10 cellular contexts compared by ENCODE assay signal in the genomic region with DNA sequence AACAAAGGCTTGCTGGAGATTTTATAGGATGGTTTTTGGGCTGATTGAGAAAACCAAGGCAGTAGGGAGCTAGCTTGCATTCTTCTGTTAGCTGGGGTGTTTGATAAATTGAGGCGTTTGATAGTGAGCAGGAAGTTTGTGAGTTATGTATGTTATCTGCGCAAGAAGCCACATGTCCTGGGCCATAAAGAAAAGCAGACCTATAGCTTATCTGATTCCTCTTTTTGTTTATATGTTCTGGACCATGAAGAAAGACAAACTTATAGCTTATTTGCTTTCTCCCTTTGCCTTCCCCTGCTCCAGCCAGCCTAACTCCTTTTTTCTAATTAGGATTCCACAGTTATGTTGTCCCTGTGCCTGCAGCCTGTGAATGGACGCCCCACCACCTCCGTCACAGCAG. TPM values are rescaled to one million over a fixed set of nuclear protein-coding genes. Genes with fewer than 3 reads are reported as not detected.
DNase-seq lines count a peak whose midpoint lies in the region; ATAC-seq and TF ChIP-seq lines count a peak whose summit lies in the region.
"Had no signal": no experiment of that assay in that cellular context is flagged by ENCODE, and none has a peak within 500 bp of the region (broad histone marks: within the 10 kb centered on the region; RNA-seq: fewer than 3 reads in every experiment).

No MANE protein-coding gene starts in this region.

- H3K36me3 Mint-ChIP-seq in stimulated activated naive CD8-positive, alpha-beta T cell treated with anti-CD3 and anti-CD28 coated beads, Interleukin-15, Interleukin-2, amounts not matched to agents 100 ng/mL and 50 ng/mL, for 24 hours (ENCODE audit: low read depth) = peaks cover 9% of the 10 kb centered on the region
- peaks cover 28% of the 10 kb centered on the region for H3K36me3 Mint-ChIP-seq in nephron progenitor cell (ENCODE audit: low read depth)

- H3K79me2 ChIP-seq in PC-3 (ENCODE audit: low read length) = peaks cover 4% of the 10 kb centered on the region; the same call in 1 of the 2 replicates

- H3K27ac ChIP-seq in ascending aorta (peak overlapping the region in 1 of 2 donors; percentile 95), PC-3 (ENCODE audit: low read length) (no peak overlapping the region)

- H3F3A ChIP-seq in PC-3 (ENCODE audit: low read length, unreplicated experiment) = no peaks in the 10 kb centered on the region

- H3K4me3 Mint-ChIP-seq in stimulated activated naive CD8-positive, alpha-beta T cell treated with anti-CD3 and anti-CD28 coated beads, Interleukin-15, Interleukin-2, amounts not matched to agents 100 ng/mL and 50 ng/mL, for 24 hours = peak overlapping the region; percentile 84
- peak overlapping the region; percentile 89 for H3K4me3 Mint-ChIP-seq in nephron progenitor cell

- peaks cover 0 to 5% of the 10 kb centered on the region in 2 donors for H3K36me3 ChIP-seq in ascending aorta
- peaks cover 9% of the 10 kb centered on the region; the same call in 1 of the 2 replicates for H3K36me3 ChIP-seq in PC-3 (ENCODE audit: low read depth, low read length)
- peaks cover 15% of the 10 kb centered on the region for H3K36me3 ChIP-seq in HAP-1 (replicated peaks)

- H3K4me1 ChIP-seq in ascending aorta = peaks cover 0 to 4% of the 10 kb centered on the region in 2 donors
- no peaks in the 10 kb centered on the region for H3K4me1 ChIP-seq in PC-3 (ENCODE audit: insufficient read depth, low read length)
- no peaks in the 10 kb centered on the region for H3K4me1 ChIP-seq in HAP-1

- H3K9me3 Mint-ChIP-seq in stimulated activated naive CD8-positive, alpha-beta T cell treated with anti-CD3 and anti-CD28 coated beads, Interleukin-15, Interleukin-2, amounts not matched to agents 100 ng/mL and 50 ng/mL, for 24 hours = no peaks in the 10 kb centered on the region
- peaks cover 62% of the 10 kb centered on the region for H3K9me3 Mint-ChIP-seq in nephron progenitor cell

- in situ Hi-C loops in HAP-1 (cut with MboI; ENCODE audit: low sequenced_read_pairs) = loop anchor here (10.0 kb wide), 1 partner anchor 378 kb away; no protein-coding TSS in a partner anchor

- no peak overlapping the region for H2AFZ ChIP-seq in PC-3 (ENCODE audit: low read length)

- ATAC-seq in stimulated activated naive CD8-positive, alpha-beta T cell treated with anti-CD3 and anti-CD28 coated beads, Interleukin-15, Interleukin-2, amounts not matched to agents 100 U/mL and 50 U/mL, for 24 hours = no peak
- ATAC-seq in GM18520 (IDR thresholded peaks at IDR 0.05; ENCODE audit: unreplicated experiment) (no peak), PC-3 (no peak)

- H3K9me2 ChIP-seq in PC-3 (replicated peaks; ENCODE audit: low read length) = no peaks in the 10 kb centered on the region

- no TSS peak for BruUV-seq in PC-3 (replicated peaks; lab: Mats Ljungman, UMichigan)

- POLR2A ChIA-PET in PC-3 (lab: Charles Lee; ENCODE audit: unreplicated experiment) = no interaction called here

- H3K27ac Mint-ChIP-seq in stimulated activated naive CD8-positive, alpha-beta T cell treated with anti-CD3 and anti-CD28 coated beads, Interleukin-15, Interleukin-2, amounts not matched to agents 100 ng/mL and 50 ng/mL, for 24 hours = peak overlapping the region; percentile 99
- H3K27ac Mint-ChIP-seq in nephron progenitor cell = no peak overlapping the region

- no peak overlapping the region for H3K9ac ChIP-seq in PC-3 (ENCODE audit: low read length)

- no peaks in the 10 kb centered on the region for H3K9me3 ChIP-seq in ascending aorta
- no peaks in the 10 kb centered on the region for H3K9me3 ChIP-seq in PC-3 (ENCODE audit: low read length)
- H3K9me3 ChIP-seq in HAP-1 = no peaks in the 10 kb centered on the region

- TF ChIP-seq CTCF in nephron progenitor cell (IDR thresholded peaks at IDR 0.05) = no peak
- TF ChIP-seq CTCF in ascending aorta (IDR thresholded peaks at IDR 0.05) = no peak
- TF ChIP-seq CTCF in PC-3 (conservative IDR thresholded peaks at IDR 0.05; ENCODE audit: low read depth, low read length) = no peak

- no peaks in the 10 kb centered on the region for H3K27me3 ChIP-seq in ascending aorta
- H3K27me3 ChIP-seq in PC-3 (ENCODE audit: low read length) = no peaks in the 10 kb centered on the region
- H3K27me3 ChIP-seq in HAP-1 (ENCODE audit: low read depth) = no peaks in the 10 kb centered on the region

- intact Hi-C loops in ascending aorta (cut with DNase I) = loop anchor here (5.0 to 10.0 kb wide), 3 partner anchors 515 to 1238 kb away; partner anchors contain the start of genes GPRASP1, TCEAL2 and ZMAT1
- intact Hi-C loops in PC-3 (cut with micrococcal nuclease) = loop anchor here (5.0 kb wide), 1 partner anchor 180 kb away; no protein-coding TSS in a partner anchor

- peaks cover 57% of the 10 kb centered on the region for H3K4me1 Mint-ChIP-seq in stimulated activated naive CD8-positive, alpha-beta T cell treated with anti-CD3 and anti-CD28 coated beads, Interleukin-15, Interleukin-2, amounts not matched to agents 100 ng/mL and 50 ng/mL, for 24 hours (ENCODE audit: low read depth)
- peaks cover 40% of the 10 kb centered on the region for H3K4me1 Mint-ChIP-seq in nephron progenitor cell

- H3K4me3 ChIP-seq in ascending aorta (no peak overlapping the region), PC-3 (ENCODE audit: low read length) (no peak overlapping the region), HAP-1 (no peak overlapping the region)

- no peak for DNase-seq in stimulated activated naive CD8-positive, alpha-beta T cell treated with anti-CD3 and anti-CD28 coated beads, Interleukin-15, Interleukin-2, amounts not matched to agents 100 U/mL and 50 U/mL, for 24 hours
- DNase-seq in dedifferentiated amniotic fluid mesenchymal stem cell (ENCODE audit: extremely low spot score) = peak; percentile 10
- DNase-seq in nephron progenitor cell = no peak
- DNase-seq in ascending aorta (ENCODE audit: low spot score in 2 of 2) = no peak
- no peak for DNase-seq in PC-3
- DNase-seq in HAP-1 (ENCODE audit: low spot score in 2 of 2) = no peak
- DNase-seq: activated CD4-positive, alpha-beta T cell treated with anti-CD3 and anti-CD28 coated beads for 48 hours; OCI-M1 had no signal

- H3K27me3 Mint-ChIP-seq in stimulated activated naive CD8-positive, alpha-beta T cell treated with anti-CD3 and anti-CD28 coated beads, Interleukin-15, Interleukin-2, amounts not matched to agents 100 ng/mL and 50 ng/mL, for 24 hours = no peaks in the 10 kb centered on the region
- no peaks in the 10 kb centered on the region for H3K27me3 Mint-ChIP-seq in nephron progenitor cell (ENCODE audit: low read depth, poor library complexity)

- no peaks in the 10 kb centered on the region for H4K20me1 ChIP-seq in PC-3 (ENCODE audit: low read length)

- CTCF ChIA-PET in PC-3 (lab: Charles Lee) = no interaction called here

- no peak overlapping the region for H3K4me2 ChIP-seq in PC-3 (ENCODE audit: low read length)

RNA-seq across cellular contexts. Expression of gene HNRNPH2, which starts 9.2 kb away (rescaled TPM):
- total RNA-seq in ascending aorta (21.4 TPM), PC-3 (2014; rRNA removed) (54.8 TPM in 2 replicates)

RNA-seq across cellular contexts. Expression of gene GLA, which starts 9.5 kb away (rescaled TPM):
- total RNA-seq in ascending aorta = 9.0 TPM
- 41.9 and 54.8 TPM in 2 replicates for total RNA-seq in PC-3 (2014; rRNA removed)

RNA-seq across cellular contexts. Expression of gene RPL36A, which starts 26.4 kb away (rescaled TPM):
- total RNA-seq in ascending aorta (822 TPM), PC-3 (2014; rRNA removed) (914 and 1,023 TPM in 2 replicates)

RNA-seq across cellular contexts. Expression of gene BTK, which starts 31.2 kb away (rescaled TPM):
- total RNA-seq in ascending aorta (0.64 TPM), PC-3 (2014; rRNA removed) (not detected in 2 replicates)
